Comparison of ENCODE assay signal across 13 cellular contexts in the genomic region with DNA sequence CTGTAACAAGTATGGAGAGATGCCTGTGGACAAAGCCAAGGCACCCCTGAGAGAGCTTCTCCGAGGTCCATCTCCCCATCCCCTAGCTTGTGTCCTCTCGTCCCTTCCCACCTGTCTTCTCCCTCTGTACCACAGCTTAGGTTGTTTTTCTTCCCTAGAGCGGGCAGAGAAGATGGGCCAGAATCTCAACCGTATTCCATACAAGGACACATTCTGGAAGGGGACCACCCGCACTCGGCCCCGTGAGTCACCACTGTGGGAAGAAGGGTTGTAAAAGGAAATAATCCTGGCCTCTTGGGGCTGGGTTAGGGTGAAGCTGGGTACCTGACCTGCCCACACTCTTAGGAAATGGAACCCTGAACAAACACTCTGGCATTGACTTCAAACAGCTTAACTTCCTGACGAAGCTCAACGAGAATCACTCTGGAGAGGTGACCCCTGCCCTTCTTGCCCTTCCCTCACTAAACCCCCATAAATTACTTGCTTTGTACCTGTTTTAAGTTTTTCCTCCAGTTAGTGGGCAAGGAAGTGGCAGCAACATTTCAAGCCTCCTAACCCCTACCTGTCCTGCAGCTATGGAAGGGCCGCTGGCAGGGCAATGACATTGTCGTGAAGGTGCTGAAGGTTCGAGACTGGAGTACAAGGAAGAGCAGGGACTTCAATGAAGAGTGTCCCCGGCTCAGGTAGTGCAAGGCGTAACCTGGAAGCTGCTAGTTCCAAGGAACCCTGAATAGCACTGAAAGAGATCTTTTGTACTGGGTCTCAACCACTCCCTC. TPM values are rescaled to one million over a fixed set of nuclear protein-coding genes. Genes with fewer than 3 reads are reported as not detected.
A peak's percentile ranks its signal among the peaks of the same experiment; 100 is the strongest.
DNase-seq lines count a peak whose midpoint lies in the region; ATAC-seq and TF ChIP-seq lines count a peak whose summit lies in the region.
"Had no signal": no experiment of that assay in that cellular context is flagged by ENCODE, and none has a peak within 500 bp of the region (broad histone marks: within the 10 kb centered on the region; RNA-seq: fewer than 3 reads in every experiment).

No MANE protein-coding gene starts in this region.

- H3K36me3 ChIP-seq in mesenchymal stem cell (ENCODE audit: control insufficient read depth in 1 of 2, insufficient read depth in 2 of 2, low read depth in 1 of 2, low read length in 2 of 2) (peaks cover 37 to 55% of the 10 kb centered on the region in 2 experiments), thoracic aorta (peaks cover 35% of the 10 kb centered on the region)

- H2AK5ac ChIP-seq in mesenchymal stem cell (ENCODE audit: low read length, severe bottlenecking), result no peak overlapping the region

- no peak overlapping the region for H2BK120ac ChIP-seq in mesenchymal stem cell (ENCODE audit: low read depth, low read length)

- peaks cover 51% of the 10 kb centered on the region for H3K36me3 Mint-ChIP-seq in activated naive CD4-positive, alpha-beta T cell treated with anti-CD3 and anti-CD28 coated beads, Interleukin-2, amount 10 ng/mL, durations not matched to agents 7 days and 5 days
- H3K36me3 Mint-ChIP-seq in activated CD8-positive, alpha-beta T cell treated with anti-CD3 and anti-CD28 coated beads, Interleukin-2, amount 10 ng/mL, durations not matched to agents 7 days and 5 days (ENCODE audit: low read depth), result peaks cover 52% of the 10 kb centered on the region

- H3K4me3 ChIP-seq in mesenchymal stem cell (ENCODE audit: insufficient read depth in 1 of 2, low read depth in 1 of 2, low read length in 2 of 2), result no peak overlapping the region
- H3K4me3 ChIP-seq in thoracic aorta, result no peak overlapping the region

- peaks cover 22% of the 10 kb centered on the region for H3K4me1 Mint-ChIP-seq in activated naive CD4-positive, alpha-beta T cell treated with anti-CD3 and anti-CD28 coated beads, Interleukin-2, amount 10 ng/mL, durations not matched to agents 7 days and 5 days
- peaks cover 54% of the 10 kb centered on the region for H3K4me1 Mint-ChIP-seq in activated CD8-positive, alpha-beta T cell treated with anti-CD3 and anti-CD28 coated beads, Interleukin-2, amount 10 ng/mL, durations not matched to agents 7 days and 5 days (ENCODE audit: low read depth)

- no peak overlapping the region for H3K14ac ChIP-seq in mesenchymal stem cell (ENCODE audit: low read length in 2 of 2)

- H2AFZ ChIP-seq in mesenchymal stem cell (ENCODE audit: low read depth, low read length), result no peak overlapping the region

- H3K9me3 Mint-ChIP-seq in activated naive CD4-positive, alpha-beta T cell treated with anti-CD3 and anti-CD28 coated beads, Interleukin-2, amount 10 ng/mL, durations not matched to agents 7 days and 5 days, result no peaks in the 10 kb centered on the region
- no peaks in the 10 kb centered on the region for H3K9me3 Mint-ChIP-seq in activated CD8-positive, alpha-beta T cell treated with anti-CD3 and anti-CD28 coated beads, Interleukin-2, amount 10 ng/mL, durations not matched to agents 7 days and 5 days (ENCODE audit: insufficient read depth)
- H3K9me3 Mint-ChIP-seq: dendritic cell treated with granulocyte-macrophage colony-stimulating factor and Interleukin-4, amounts not matched to agents 40 ng/mL and 50 ng/mL, for 4 days had no signal

- peak overlapping the region; percentile 80 for H3K27ac Mint-ChIP-seq in activated naive CD4-positive, alpha-beta T cell treated with anti-CD3 and anti-CD28 coated beads, Interleukin-2, amount 10 ng/mL, durations not matched to agents 7 days and 5 days
- H3K27ac Mint-ChIP-seq in activated CD8-positive, alpha-beta T cell treated with anti-CD3 and anti-CD28 coated beads, Interleukin-2, amount 10 ng/mL, durations not matched to agents 7 days and 5 days, result peak overlapping the region; percentile 53
- H3K27ac Mint-ChIP-seq: dendritic cell treated with granulocyte-macrophage colony-stimulating factor and Interleukin-4, amounts not matched to agents 40 ng/mL and 50 ng/mL, for 4 days had no signal

- POLR2A ChIA-PET in activated CD8-positive, alpha-beta T cell treated with anti-CD3 and anti-CD28 coated beads, Interleukin-2, amount 10 ng/mL, durations not matched to agents 7 days and 5 days (lab: Charles Lee), result interaction anchor here (1.2 to 1.6 kb wide), 2 partner anchors 9 to 75 kb away, joined by 3 to 4 read pairs; no protein-coding TSS in a partner anchor

- no peak overlapping the region for H2BK5ac ChIP-seq in mesenchymal stem cell (ENCODE audit: low read depth, low read length, poor library complexity, severe bottlenecking)

- H3K4me2 ChIP-seq in mesenchymal stem cell (ENCODE audit: low read length, poor library complexity, severe bottlenecking), result no peak overlapping the region

- H3K23ac ChIP-seq in mesenchymal stem cell (ENCODE audit: low read length in 2 of 2), result no peak overlapping the region

- H3K9me3 ChIP-seq in mesenchymal stem cell (ENCODE audit: control insufficient read depth, low read length) (no peaks in the 10 kb centered on the region), thoracic aorta (no peaks in the 10 kb centered on the region)

- H4K91ac ChIP-seq in mesenchymal stem cell (ENCODE audit: low read length), result no peak overlapping the region

- no peak overlapping the region for H2BK12ac ChIP-seq in mesenchymal stem cell (ENCODE audit: low read length in 2 of 2)

- H2BK15ac ChIP-seq in mesenchymal stem cell (ENCODE audit: low read depth, poor library complexity, severe bottlenecking), result no peak overlapping the region

- peak overlapping the region; percentile 89 for H3K9ac ChIP-seq in mesenchymal stem cell (ENCODE audit: low read length)

- no peak overlapping the region for H4K8ac ChIP-seq in mesenchymal stem cell (ENCODE audit: low read length)

- DNase-seq in activated naive CD4-positive, alpha-beta T cell treated with anti-CD3 and anti-CD28 coated beads, Interleukin-2, amount 10 ng/mL, durations not matched to agents 7 days and 5 days, result peak; percentile 13
- no peak for DNase-seq in activated naive CD4-positive, alpha-beta T cell treated with anti-CD3 and anti-CD28 coated beads, Interleukin-2, amount 50 U/mL, for 16 hours
- peak; percentile 17 for DNase-seq in activated CD8-positive, alpha-beta T cell treated with anti-CD3 and anti-CD28 coated beads, Interleukin-2, amount 10 ng/mL, durations not matched to agents 7 days and 5 days
- DNase-seq in mesenchymal stem cell, result peak; percentile 19
- no peak for DNase-seq in thoracic aorta (ENCODE audit: low spot score)
- no peak for DNase-seq in COLO668 (lab: John Stamatoyannopoulos, UW; ENCODE audit: unreplicated experiment)
- no peak for DNase-seq in GM10266 (ENCODE audit: extremely low spot score)
- DNase-seq: hypothalamus, NCI-H82, substantia nigra, T-helper 1 cell had no signal

- H3K27me3 ChIP-seq in mesenchymal stem cell (ENCODE audit: control insufficient read depth in 1 of 2, insufficient read depth in 1 of 2, low read length in 2 of 2) (no peaks in the 10 kb centered on the region), thoracic aorta (replicated peaks; ENCODE audit: insufficient read depth) (no peaks in the 10 kb centered on the region)

- no peak for ATAC-seq in activated CD8-positive, alpha-beta T cell treated with anti-CD3 and anti-CD28 coated beads, Interleukin-2, amount 10 ng/mL, durations not matched to agents 7 days and 5 days
- ATAC-seq in thoracic aorta (ENCODE audit: insufficient number of reproducible peaks, low FRiP score, low read depth) (no peak), HG02885 (IDR thresholded peaks at IDR 0.05; ENCODE audit: poor library complexity, unreplicated experiment) (no peak)

- no peak overlapping the region for H3K27ac ChIP-seq in mesenchymal stem cell (ENCODE audit: low read length, poor library complexity, severe bottlenecking)
- peak overlapping the region; percentile 99 to 100 for H3K27ac ChIP-seq in thoracic aorta

- WGBS in mesenchymal stem cell, result 80% methylated on average over 14 of the region's 14 CpGs

- H3K18ac ChIP-seq in mesenchymal stem cell (ENCODE audit: low read depth in 1 of 2, low read length in 2 of 2), result no peak overlapping the region

- TF ChIP-seq CTCF in thoracic aorta (IDR thresholded peaks at IDR 0.05), result no peak
- TF ChIP-seq CTCF in GM10266 (IDR thresholded peaks at IDR 0.05; ENCODE audit: control insufficient read depth, insufficient read depth, low read depth, missing control alignments), result no peak

- no peak overlapping the region for H3K4ac ChIP-seq in mesenchymal stem cell (ENCODE audit: low read depth in 1 of 2, low read length in 2 of 2)

- H3K4me1 ChIP-seq in mesenchymal stem cell (ENCODE audit: control insufficient read depth, insufficient read depth, low read depth, low read length) (peaks cover 20% of the 10 kb centered on the region), thoracic aorta (ENCODE audit: control insufficient read depth in 1 of 2, low read depth in 2 of 2) (peaks cover 57 to 72% of the 10 kb centered on the region in 2 donors)

- no peaks in the 10 kb centered on the region for H3K27me3 Mint-ChIP-seq in activated naive CD4-positive, alpha-beta T cell treated with anti-CD3 and anti-CD28 coated beads, Interleukin-2, amount 10 ng/mL, durations not matched to agents 7 days and 5 days
- no peaks in the 10 kb centered on the region for H3K27me3 Mint-ChIP-seq in activated CD8-positive, alpha-beta T cell treated with anti-CD3 and anti-CD28 coated beads, Interleukin-2, amount 10 ng/mL, durations not matched to agents 7 days and 5 days (ENCODE audit: low read depth)
- H3K27me3 Mint-ChIP-seq: dendritic cell treated with granulocyte-macrophage colony-stimulating factor and Interleukin-4, amounts not matched to agents 40 ng/mL and 50 ng/mL, for 4 days had no signal

- H3K79me1 ChIP-seq in mesenchymal stem cell (replicated peaks; ENCODE audit: low read length, poor library complexity, severe bottlenecking), result peaks cover 20% of the 10 kb centered on the region

- CTCF ChIA-PET in activated naive CD4-positive, alpha-beta T cell treated with anti-CD3 and anti-CD28 coated beads, Interleukin-2, amount 10 ng/mL, durations not matched to agents 7 days and 5 days (lab: Charles Lee), result interaction anchor here (1.1 to 7.2 kb wide), 2 partner anchors 59 to 73 kb away, joined by 3 to 66 read pairs; partner anchors contain the start of gene MRPL17
- CTCF ChIA-PET in activated CD8-positive, alpha-beta T cell treated with anti-CD3 and anti-CD28 coated beads, Interleukin-2, amount 10 ng/mL, durations not matched to agents 7 days and 5 days (lab: Charles Lee), result interaction anchor here (0.8 to 1.6 kb wide), 3 partner anchors 10 to 78 kb away, joined by 3 to 7 read pairs (median 5); partner anchors contain the start of genes MRPL17 and TPP1

- H3K4me3 Mint-ChIP-seq in activated naive CD4-positive, alpha-beta T cell treated with anti-CD3 and anti-CD28 coated beads, Interleukin-2, amount 10 ng/mL, durations not matched to agents 7 days and 5 days, result no peak overlapping the region
- H3K4me3 Mint-ChIP-seq in activated CD8-positive, alpha-beta T cell treated with anti-CD3 and anti-CD28 coated beads, Interleukin-2, amount 10 ng/mL, durations not matched to agents 7 days and 5 days, result no peak overlapping the region
- H3K4me3 Mint-ChIP-seq: dendritic cell treated with granulocyte-macrophage colony-stimulating factor and Interleukin-4, amounts not matched to agents 40 ng/mL and 50 ng/mL, for 4 days had no signal

RNA-seq across cellular contexts. Expression of gene TAF10, which starts 3.1 kb away (rescaled TPM):
- total RNA-seq in activated CD8-positive, alpha-beta T cell treated with anti-CD3 and anti-CD28 coated beads, Interleukin-2, amount 10 ng/mL, durations not matched to agents 7 days and 5 days, result 100 to 1,000 TPM; 140 to 156 TPM
- polyA plus RNA-seq in mesenchymal stem cell (2013, experiment 1 of 2), result 187 TPM
- polyA plus RNA-seq in mesenchymal stem cell (2013, experiment 2 of 2), result 195 TPM
- total RNA-seq in thoracic aorta, result 10 to 100 TPM; 39.5 to 40.0 TPM

RNA-seq across cellular contexts. Expression of gene ILK, which starts 5.3 kb away (rescaled TPM):
- 100 to 1,000 TPM; 195 to 197 TPM for total RNA-seq in activated CD8-positive, alpha-beta T cell treated with anti-CD3 and anti-CD28 coated beads, Interleukin-2, amount 10 ng/mL, durations not matched to agents 7 days and 5 days
- polyA plus RNA-seq in mesenchymal stem cell (2013, experiment 1 of 2), result 309 TPM
- polyA plus RNA-seq in mesenchymal stem cell (2013, experiment 2 of 2), result 311 TPM
- total RNA-seq in thoracic aorta, result 100 to 1,000 TPM; 338 to 588 TPM

RNA-seq across cellular contexts. Expression of gene RRP8, which starts 5.5 kb away (rescaled TPM):
- 10 to 100 TPM; 28.6 to 29.8 TPM for total RNA-seq in activated CD8-positive, alpha-beta T cell treated with anti-CD3 and anti-CD28 coated beads, Interleukin-2, amount 10 ng/mL, durations not matched to agents 7 days and 5 days
- 21.1 TPM for polyA plus RNA-seq in mesenchymal stem cell (2013, experiment 1 of 2)
- polyA plus RNA-seq in mesenchymal stem cell (2013, experiment 2 of 2), result 22.0 TPM
- 10 to 100 TPM; 13.9 to 35.8 TPM for total RNA-seq in thoracic aorta

RNA-seq across cellular contexts. Expression of gene TPP1, which starts 10.3 kb away (rescaled TPM):
- 10 to 100 TPM; 74.1 to 78.9 TPM for total RNA-seq in activated CD8-positive, alpha-beta T cell treated with anti-CD3 and anti-CD28 coated beads, Interleukin-2, amount 10 ng/mL, durations not matched to agents 7 days and 5 days
- 425 TPM for polyA plus RNA-seq in mesenchymal stem cell (2013, experiment 1 of 2)
- 399 TPM for polyA plus RNA-seq in mesenchymal stem cell (2013, experiment 2 of 2)
- total RNA-seq in thoracic aorta, result 10 to 100 TPM; 66.7 to 75.6 TPM

RNA-seq across cellular contexts. Expression of gene DCHS1, which starts 46.7 kb away (rescaled TPM):
- total RNA-seq in activated CD8-positive, alpha-beta T cell treated with anti-CD3 and anti-CD28 coated beads, Interleukin-2, amount 10 ng/mL, durations not matched to agents 7 days and 5 days, result under 1 TPM; 0.23 to 0.29 TPM
- 13.2 TPM for polyA plus RNA-seq in mesenchymal stem cell (2013, experiment 1 of 2)
- polyA plus RNA-seq in mesenchymal stem cell (2013, experiment 2 of 2), result 12.1 TPM
- total RNA-seq in thoracic aorta, result 10 to 100 TPM; 62.3 to 73.5 TPM

Comparison
In these comparisons a context has a peak if more than half of its experiments do, and no peak if none do; other contexts are left out.
1. DNase-seq: peak in activated naive CD4-positive, alpha-beta T cell treated with anti-CD3 and anti-CD28 coated beads, Interleukin-2, amount 10 ng/mL, durations not matched to agents 7 days and 5 days (single experiment), activated CD8-positive, alpha-beta T cell treated with anti-CD3 and anti-CD28 coated beads, Interleukin-2, amount 10 ng/mL, durations not matched to agents 7 days and 5 days (single experiment) and mesenchymal stem cell (single experiment); none in activated naive CD4-positive, alpha-beta T cell treated with anti-CD3 and anti-CD28 coated beads, Interleukin-2, amount 50 U/mL, for 16 hours (single experiment), thoracic aorta (single experiment), COLO668 (single experiment) and GM10266 (single experiment).